In the genomic region with DNA sequence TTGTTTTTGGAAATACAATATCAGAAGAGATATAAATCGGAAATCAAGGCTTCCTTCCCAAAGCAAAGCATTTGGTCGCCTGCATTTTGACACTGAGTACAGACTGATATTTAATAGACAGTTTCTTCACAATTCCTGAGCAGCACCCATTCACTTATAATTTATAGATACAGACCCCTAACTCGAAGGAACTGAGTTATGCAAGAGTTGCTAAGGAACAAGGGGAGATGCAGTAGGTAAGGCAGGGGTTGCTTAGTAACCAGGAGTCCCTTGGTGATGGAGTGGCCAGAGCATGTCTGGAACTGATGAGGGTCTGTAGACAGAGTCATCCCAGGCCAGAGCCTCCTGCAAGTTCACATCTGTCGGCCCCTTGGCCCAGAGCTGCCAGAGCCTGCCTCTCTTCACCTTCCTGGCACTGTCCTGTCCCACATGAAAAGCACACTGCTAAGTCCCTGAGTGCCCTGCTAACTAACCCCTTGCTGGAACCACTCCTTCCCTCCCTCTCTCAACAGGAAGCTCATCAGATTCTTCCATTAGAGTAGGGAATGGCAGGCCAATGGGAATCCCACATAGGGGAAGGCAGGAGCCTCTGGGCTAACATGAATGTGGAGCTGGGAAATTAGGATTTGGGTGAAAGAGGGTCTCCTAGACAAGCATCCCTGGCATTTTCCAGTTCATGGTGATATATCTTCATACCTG, we compare ENCODE assay signal across 12 cellular contexts. TPM values are rescaled to one million over a fixed set of nuclear protein-coding genes. Genes with fewer than 3 reads are reported as not detected.
DNase-seq lines count a peak whose midpoint lies in the region; ATAC-seq and TF ChIP-seq lines count a peak whose summit lies in the region.
"Had no signal": no experiment of that assay in that cellular context is flagged by ENCODE, and none has a peak within 500 bp of the region (broad histone marks: within the 10 kb centered on the region; RNA-seq: fewer than 3 reads in every experiment).

No MANE protein-coding gene starts in this region.

- no peak for TF ChIP-seq CTCF in WERI-Rb-1 (IDR thresholded peaks at IDR 0.05; ENCODE audit: low read depth, low read length)
- no peak for TF ChIP-seq CTCF in type B pancreatic cell (conservative IDR thresholded peaks at IDR 0.05)

- TF ChIP-seq POLR2A in erythroblast (IDR thresholded peaks at IDR 0.05; ENCODE audit: low read length) = no peak

- H4K91ac ChIP-seq in mesenchymal stem cell (ENCODE audit: low read length) = no peak overlapping the region

- no peak overlapping the region for H3K27ac Mint-ChIP-seq in T-helper 2 cell treated with Interferon-gamma antibody and Interleukin-4, amounts not matched to agents 5 μg/mL and 100 μg/mL, for 36 hours
- peak overlapping the region; percentile 37 for H3K27ac Mint-ChIP-seq in type B pancreatic cell
- H3K27ac Mint-ChIP-seq: activated CD4-positive, alpha-beta memory T cell treated with anti-CD3 and anti-CD28 coated beads, Interleukin-2, amount 10 ng/mL, durations not matched to agents 7 days and 5 days had no signal

- no peaks in the 10 kb centered on the region for H3K27me3 Mint-ChIP-seq in T-helper 2 cell treated with Interferon-gamma antibody and Interleukin-4, amounts not matched to agents 5 μg/mL and 100 μg/mL, for 36 hours (ENCODE audit: low read depth)
- no peaks in the 10 kb centered on the region for H3K27me3 Mint-ChIP-seq in type B pancreatic cell

- H3K79me1 ChIP-seq in mesenchymal stem cell (replicated peaks; ENCODE audit: low read length, poor library complexity, severe bottlenecking) = no peaks in the 10 kb centered on the region

- H2BK12ac ChIP-seq in mesenchymal stem cell (ENCODE audit: low read length in 2 of 2) = no peak overlapping the region

- H3K9me3 Mint-ChIP-seq in T-helper 2 cell treated with Interferon-gamma antibody and Interleukin-4, amounts not matched to agents 5 μg/mL and 100 μg/mL, for 36 hours = no peaks in the 10 kb centered on the region
- peaks cover 3% of the 10 kb centered on the region for H3K9me3 Mint-ChIP-seq in type B pancreatic cell

- WGBS in mesenchymal stem cell = 52% methylated on average over 4 of the region's 4 CpGs

- H3K9ac ChIP-seq in mesenchymal stem cell (ENCODE audit: low read length) = peak overlapping the region; percentile 32

- no peak overlapping the region for H4K8ac ChIP-seq in mesenchymal stem cell (ENCODE audit: low read length)

- H3K27me3 ChIP-seq in WERI-Rb-1 (ENCODE audit: insufficient read depth, low read depth, severe bottlenecking) = no peaks in the 10 kb centered on the region
- peaks cover 7 to 9% of the 10 kb centered on the region in 2 experiments for H3K27me3 ChIP-seq in mesenchymal stem cell (ENCODE audit: control insufficient read depth in 1 of 2, insufficient read depth in 1 of 2, low read length in 2 of 2)
- H3K27me3 ChIP-seq: left lung had no signal

- ATAC-seq in GM21723 (IDR thresholded peaks at IDR 0.05; ENCODE audit: unreplicated experiment) = no peak

- no peak overlapping the region for H2BK15ac ChIP-seq in mesenchymal stem cell (ENCODE audit: low read depth, poor library complexity, severe bottlenecking)

- H2AFZ ChIP-seq in mesenchymal stem cell (ENCODE audit: low read depth, low read length) = no peak overlapping the region

- H3K14ac ChIP-seq in mesenchymal stem cell (ENCODE audit: low read length in 2 of 2) = no peak overlapping the region

- H3K36me3 ChIP-seq in WERI-Rb-1 (no peaks in the 10 kb centered on the region), mesenchymal stem cell (ENCODE audit: control insufficient read depth in 1 of 2, insufficient read depth in 2 of 2, low read depth in 1 of 2, low read length in 2 of 2) (no peaks in the 10 kb centered on the region)
- H3K36me3 ChIP-seq: left lung had no signal

- H3K36me3 Mint-ChIP-seq in T-helper 2 cell treated with Interferon-gamma antibody and Interleukin-4, amounts not matched to agents 5 μg/mL and 100 μg/mL, for 36 hours (ENCODE audit: low read depth) = no peaks in the 10 kb centered on the region
- H3K36me3 Mint-ChIP-seq in type B pancreatic cell = no peaks in the 10 kb centered on the region

- no peak overlapping the region for H3K4ac ChIP-seq in mesenchymal stem cell (ENCODE audit: low read depth in 1 of 2, low read length in 2 of 2)

- H2BK5ac ChIP-seq in mesenchymal stem cell (ENCODE audit: low read depth, low read length, poor library complexity, severe bottlenecking) = no peak overlapping the region

- H3K27ac ChIP-seq in WERI-Rb-1 (peak overlapping the region; percentile 39), mesenchymal stem cell (ENCODE audit: low read length, poor library complexity, severe bottlenecking) (no peak overlapping the region)
- H3K27ac ChIP-seq: left lung had no signal

- H3K9me3 ChIP-seq in WERI-Rb-1 (ENCODE audit: severe bottlenecking) (peaks cover 4% of the 10 kb centered on the region), mesenchymal stem cell (ENCODE audit: control insufficient read depth, low read length) (no peaks in the 10 kb centered on the region)
- H3K9me3 ChIP-seq: left lung had no signal

- no peak overlapping the region for H2BK120ac ChIP-seq in mesenchymal stem cell (ENCODE audit: low read depth, low read length)

- no peak overlapping the region for H3K4me2 ChIP-seq in mesenchymal stem cell (ENCODE audit: low read length, poor library complexity, severe bottlenecking)

- peak overlapping the region; percentile 60 for H3K4me3 Mint-ChIP-seq in T-helper 2 cell treated with Interferon-gamma antibody and Interleukin-4, amounts not matched to agents 5 μg/mL and 100 μg/mL, for 36 hours
- peak overlapping the region; percentile 66 for H3K4me3 Mint-ChIP-seq in type B pancreatic cell
- H3K4me3 Mint-ChIP-seq: activated CD4-positive, alpha-beta memory T cell treated with anti-CD3 and anti-CD28 coated beads, Interleukin-2, amount 10 ng/mL, durations not matched to agents 7 days and 5 days had no signal

- H3K18ac ChIP-seq in mesenchymal stem cell (ENCODE audit: low read depth in 1 of 2, low read length in 2 of 2) = no peak overlapping the region

- H3K4me3 ChIP-seq in WERI-Rb-1 (ENCODE audit: low read depth, low read length) (no peak overlapping the region), mesenchymal stem cell (ENCODE audit: insufficient read depth in 1 of 2, low read depth in 1 of 2, low read length in 2 of 2) (no peak overlapping the region)
- H3K4me3 ChIP-seq: left lung had no signal

- DNase-seq in T-helper 2 cell treated with Interferon-gamma antibody and Interleukin-4, amounts not matched to agents 5 μg/mL and 100 μg/mL, for 36 hours (ENCODE audit: low spot score) = no peak
- DNase-seq in T-helper 2 cell (no peak), WERI-Rb-1 (no peak), mesenchymal stem cell (no peak), type B pancreatic cell (ENCODE audit: extremely low spot score, unreplicated experiment) (no peak), cerebellum (ENCODE audit: low spot score) (no peak), erythroblast (lab: John Stamatoyannopoulos, UW) (no peak)

- peaks cover 5% of the 10 kb centered on the region for H3K4me1 ChIP-seq in mesenchymal stem cell (ENCODE audit: control insufficient read depth, insufficient read depth, low read depth, low read length)

- H2AK5ac ChIP-seq in mesenchymal stem cell (ENCODE audit: low read length, severe bottlenecking) = no peak overlapping the region

- peaks cover 11% of the 10 kb centered on the region for H3K4me1 Mint-ChIP-seq in T-helper 2 cell treated with Interferon-gamma antibody and Interleukin-4, amounts not matched to agents 5 μg/mL and 100 μg/mL, for 36 hours (ENCODE audit: low read depth)
- peaks cover 17% of the 10 kb centered on the region for H3K4me1 Mint-ChIP-seq in type B pancreatic cell (ENCODE audit: unreplicated experiment)

- no peak overlapping the region for H3K23ac ChIP-seq in mesenchymal stem cell (ENCODE audit: low read length in 2 of 2)

RNA-seq across cellular contexts. Expression of a gene that starts 3.6 kb away (rescaled TPM):
- polyA plus RNA-seq in mesenchymal stem cell (2013, experiment 1 of 2) = 0.08 TPM
- polyA plus RNA-seq in mesenchymal stem cell (2013, experiment 2 of 2) = 0.07 TPM
- total RNA-seq in type B pancreatic cell (ENCODE audit: low replicate concordance) (1.4 and 3.3 TPM in 2 replicates), cerebellum (0.27 TPM)
- total RNA-seq: glomerular endothelial cell, subcutaneous adipose tissue had no signal

RNA-seq across cellular contexts. Expression of a gene that starts 54.0 kb away (rescaled TPM):
- 0.04 TPM for polyA plus RNA-seq in mesenchymal stem cell (2013, experiment 1 of 2)
- polyA plus RNA-seq in mesenchymal stem cell (2013, experiment 2 of 2) = 0.03 TPM
- 0.33 and 8.3 TPM in 2 replicates for total RNA-seq in type B pancreatic cell (ENCODE audit: low replicate concordance)
- 33.3 TPM for total RNA-seq in cerebellum
- total RNA-seq: activated CD4-positive, alpha-beta memory T cell treated with anti-CD3 and anti-CD28 coated beads, Interleukin-2, amount 10 ng/mL, durations not matched to agents 7 days and 5 days; glomerular endothelial cell had no signal
